23 cellular contexts compared by ENCODE assay signal in the genomic region with DNA sequence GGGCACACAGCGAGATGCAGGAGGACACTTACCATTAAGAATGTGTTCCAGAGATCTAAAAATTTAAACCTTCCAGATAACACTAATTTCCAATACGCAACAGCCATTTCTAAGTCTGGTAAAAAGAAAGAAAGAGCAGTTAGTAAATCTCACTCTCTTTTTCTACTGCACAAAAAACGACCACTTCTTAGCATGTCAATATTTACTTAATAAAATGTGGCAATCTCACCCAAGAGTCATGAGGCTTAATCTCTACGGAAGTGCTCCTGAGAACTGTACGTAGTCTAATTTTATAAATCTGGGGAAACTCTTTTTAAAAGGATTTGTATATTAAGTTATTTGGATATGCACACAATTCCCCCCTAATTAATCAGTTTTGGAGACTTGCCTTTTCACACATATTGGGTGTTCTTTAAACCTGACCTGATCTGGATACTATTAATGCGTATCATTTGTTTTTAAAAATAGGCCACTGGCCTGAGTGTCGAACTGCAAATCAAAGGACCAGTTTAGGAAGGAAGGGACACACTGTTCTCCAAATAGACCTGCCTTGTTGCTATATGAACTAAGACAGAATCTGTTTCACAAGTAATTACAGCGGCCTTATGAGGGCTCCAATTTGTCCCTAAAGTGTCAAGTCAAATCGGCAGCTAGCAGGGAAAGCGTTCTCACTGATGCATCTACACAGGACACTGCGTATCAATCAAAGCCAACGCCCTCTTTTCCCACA.
"Had no signal": no experiment of that assay in that cellular context is flagged by ENCODE, and none has a peak within 500 bp of the region (broad histone marks: within the 10 kb centered on the region; RNA-seq: fewer than 3 reads in every experiment).

No MANE protein-coding gene starts in this region.

- H3K27me3 ChIP-seq: breast epithelium, gastrocnemius medialis, neutrophil, ovary, spleen, testis, transverse colon, vagina had no signal

- H3K4me1 ChIP-seq: breast epithelium, testis, transverse colon, vagina had no signal

- H3K4me3 ChIP-seq: breast epithelium, gastrocnemius medialis, mucosa of descending colon, ovary, spleen, testis, transverse colon, vagina had no signal

- H3K36me3 ChIP-seq: ovary had no signal

- ATAC-seq: activated CD4-positive, alpha-beta T cell treated with anti-CD3 and anti-CD28 coated beads for 36 hours; activated CD8-positive, alpha-beta T cell treated with anti-CD3 and anti-CD28 coated beads, Interleukin-2, amount 10 ng/mL, durations not matched to agents 7 days and 5 days; activated naive CD4-positive, alpha-beta T cell treated with anti-CD3 and anti-CD28 coated beads, Interleukin-2, amount 50 U/mL, for 72 hours; activated T-cell treated with anti-CD3 and anti-CD28 coated beads, Interleukin-2, amount 50 U/mL, for 72 hours; mucosa of descending colon had no signal

- DNase-seq: activated B cell treated with CpG ODN at 0.5 μM for 24 hours; activated CD4-positive, alpha-beta T cell treated with anti-CD3 and anti-CD28 coated beads for 36 hours; activated CD8-positive, alpha-beta T cell treated with anti-CD3 and anti-CD28 coated beads, Interleukin-2, amount 10 ng/mL, durations not matched to agents 7 days and 5 days; activated naive CD4-positive, alpha-beta T cell; activated T-cell treated with anti-CD3 and anti-CD28 coated beads for 4 hours; activated T-cell treated with anti-CD3 and anti-CD28 coated beads, Interleukin-2, amount 50 U/mL, for 72 hours; dermis blood vessel endothelial cell; effector CD8-positive, alpha-beta T cell; gastrocnemius medialis; hypothalamus; kidney glomerular epithelial cell; mucosa of descending colon; ovary; retina; stimulated activated naive CD4-positive, alpha-beta T cell; T-helper 1 cell; testis; transverse colon had no signal

- H3K9me3 ChIP-seq: breast epithelium, gastrocnemius medialis, mucosa of descending colon, neutrophil, ovary, spleen, testis, transverse colon, vagina had no signal

- H3K27ac ChIP-seq: breast epithelium, neutrophil, ovary, spleen, testis, transverse colon, vagina had no signal
